8 cellular contexts compared by ENCODE assay signal in genomic region chr7:39623312-39624201, GRCh38. TPM values are rescaled to one million over a fixed set of nuclear protein-coding genes. Genes with fewer than 3 reads are reported as not detected.
DNase-seq lines count a peak whose midpoint lies in the region; ATAC-seq and TF ChIP-seq lines count a peak whose summit lies in the region.

A gene with protein sequence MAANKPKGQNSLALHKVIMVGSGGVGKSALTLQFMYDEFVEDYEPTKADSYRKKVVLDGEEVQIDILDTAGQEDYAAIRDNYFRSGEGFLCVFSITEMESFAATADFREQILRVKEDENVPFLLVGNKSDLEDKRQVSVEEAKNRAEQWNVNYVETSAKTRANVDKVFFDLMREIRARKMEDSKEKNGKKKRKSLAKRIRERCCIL (plus strand): TSS chr7:39623572. CDS start chr7:39686668, 63,096 bp downstream.

- H3K27ac ChIP-seq in HUES6 (ENCODE audit: low read depth, low read length) (peak within 1 kb of the TSS; percentile 95), OCI-LY1 (ENCODE audit: low read depth, low read length, poor library complexity, severe bottlenecking) (peak within 1 kb of the TSS; percentile 11)

- H3K9ac ChIP-seq in HUES6 (ENCODE audit: low read length) (peak within 1 kb of the TSS; percentile 86), OCI-LY1 (ENCODE audit: low read length) (peak within 1 kb of the TSS; percentile 91)

- H3K27me3 Mint-ChIP-seq in endothelial cell (ENCODE audit: unreplicated experiment) = peaks cover 9% of the 10 kb centered on the region
- no peaks in the 10 kb centered on the region for H3K27me3 Mint-ChIP-seq in mesothelial cell of epicardium (ENCODE audit: low read depth)

- no peaks in the 10 kb centered on the region for H3K9me3 ChIP-seq in HUES6 (ENCODE audit: control insufficient read depth, insufficient read depth, low read depth, low read length)
- H3K9me3 ChIP-seq in OCI-LY1 (ENCODE audit: low read length) = no peaks in the 10 kb centered on the region

- no peaks in the 10 kb centered on the region for H3K9me2 ChIP-seq in OCI-LY1 (ENCODE audit: low read depth, low read length)

- H3K36me3 ChIP-seq in HUES6 (ENCODE audit: control insufficient read depth, insufficient read depth, low read length) = no peaks in the 10 kb centered on the region
- no peaks in the 10 kb centered on the region for H3K36me3 ChIP-seq in OCI-LY1 (ENCODE audit: insufficient read depth, low read length)

- H3K9me3 Mint-ChIP-seq in endothelial cell (ENCODE audit: unreplicated experiment) (no peaks in the 10 kb centered on the region), mesothelial cell of epicardium (no peaks in the 10 kb centered on the region)

- no peaks in the 10 kb centered on the region for H3F3A ChIP-seq in OCI-LY1 (ENCODE audit: insufficient read depth, low read length)

- DNase-seq in D341Med (ENCODE audit: low spot score) (peak; percentile 96), endothelial cell (ENCODE audit: low spot score) (peak; percentile 75), mesothelial cell of epicardium (ENCODE audit: low spot score in 2 of 2, unreplicated experiment in 2 of 2) (peak; percentile 70 to 90)
- DNase-seq in activated CD8-positive, alpha-beta memory T cell treated with anti-CD3 and anti-CD28 coated beads, Interleukin-2, amount 50 U/mL, for 48 hours = peak; percentile 92
- DNase-seq in stimulated activated CD8-positive, alpha-beta memory T cell treated with anti-CD3 and anti-CD28 coated beads, Interleukin-15, amount 100 ng/mL, for 4 hours (ENCODE audit: low read depth in 2 of 2) = peak; percentile 82 to 84

- H4K20me1 ChIP-seq in OCI-LY1 (ENCODE audit: insufficient read depth, low read length) = no peaks in the 10 kb centered on the region

- H3K36me3 Mint-ChIP-seq in endothelial cell (ENCODE audit: low read depth, unreplicated experiment) (peaks cover 36% of the 10 kb centered on the region), mesothelial cell of epicardium (no peaks in the 10 kb centered on the region)

- H3K27me3 ChIP-seq in HUES6 (ENCODE audit: control insufficient read depth, insufficient read depth, low read length) (no peaks in the 10 kb centered on the region), OCI-LY1 (ENCODE audit: insufficient read depth, low read length) (no peaks in the 10 kb centered on the region)

- H3K4me1 ChIP-seq in HUES6 (ENCODE audit: control insufficient read depth, insufficient read depth, low read length) (peaks cover 35% of the 10 kb centered on the region), OCI-LY1 (ENCODE audit: insufficient read depth, low read length, severe bottlenecking) (peaks cover 37% of the 10 kb centered on the region)

- H3K27ac Mint-ChIP-seq in endothelial cell (ENCODE audit: unreplicated experiment) (peak within 1 kb of the TSS; percentile 99), mesothelial cell of epicardium (peak within 1 kb of the TSS; percentile 99)

- peaks cover 45% of the 10 kb centered on the region for H3K79me2 ChIP-seq in OCI-LY1 (ENCODE audit: insufficient read depth, low read length)

- peak within 1 kb of the TSS; percentile 69 for H2AFZ ChIP-seq in OCI-LY1 (ENCODE audit: low read length)

- H3K4me3 ChIP-seq in HUES6 (ENCODE audit: low read depth, low read length) (peak within 1 kb of the TSS; percentile 75), OCI-LY1 (ENCODE audit: low read depth, low read length, poor library complexity, severe bottlenecking) (peak within 1 kb of the TSS; percentile 87)

- ATAC-seq in GM21423 (IDR thresholded peaks at IDR 0.05; ENCODE audit: unreplicated experiment) = peak; percentile 95

- TF ChIP-seq CTCF in OCI-LY1 (IDR thresholded peaks at IDR 0.05; ENCODE audit: low read length) = 0 out of 2 replicates have a peak, but pooled peaks have one; percentile 6
- TF ChIP-seq CTCF in endothelial cell (IDR thresholded peaks at IDR 0.05; ENCODE audit: unreplicated experiment) = no peak
- no peak for TF ChIP-seq CTCF in mesothelial cell of epicardium (IDR thresholded peaks at IDR 0.05; ENCODE audit: unreplicated experiment)

- peak within 1 kb of the TSS; percentile 98 for H3K4me2 ChIP-seq in OCI-LY1 (ENCODE audit: low read length)

- H3K4me1 Mint-ChIP-seq in endothelial cell (ENCODE audit: unreplicated experiment) (peaks cover 42% of the 10 kb centered on the region), mesothelial cell of epicardium (peaks cover 39% of the 10 kb centered on the region)

- H3K4me3 Mint-ChIP-seq in endothelial cell (ENCODE audit: unreplicated experiment) = peak within 1 kb of the TSS; percentile 100
- H3K4me3 Mint-ChIP-seq in mesothelial cell of epicardium = peak within 1 kb of the TSS; percentile 93

RNA-seq across cellular contexts. Expression of the gene that starts here (rescaled TPM):
- total RNA-seq in endothelial cell (ENCODE audit: unreplicated experiment) = 202 TPM
- 28.4 to 29.9 TPM (median 28.6 TPM) in 3 replicates for total RNA-seq in mesothelial cell of epicardium

Comparison
In these comparisons a context has a peak if more than half of its experiments do, and no peak if none do; other contexts are left out.
1. Peak in every context shown above with its lines: DNase-seq, ATAC-seq, H3K4me3 ChIP-seq and H3K27ac ChIP-seq.